ENCODE assay signal across 13 cellular contexts in genomic region chr11:9276571-9276970, GRCh38. TPM values are rescaled to one million over a fixed set of nuclear protein-coding genes. Genes with fewer than 3 reads are reported as not detected.
DNase-seq lines count a peak whose midpoint lies in the region; ATAC-seq, FAIRE-seq and TF ChIP-seq lines count a peak whose summit lies in the region.
"Had no signal": no experiment of that assay in that cellular context is flagged by ENCODE, and none has a peak within 500 bp of the region (broad histone marks: within the 10 kb centered on the region; RNA-seq: fewer than 3 reads in every experiment).

No MANE protein-coding gene starts in this region.

- FAIRE-seq in D721Med (lab: Jason Lieb, UNC) = no peak

- H3K9ac ChIP-seq in OCI-LY3 (ENCODE audit: low read length) (no peak overlapping the region), colonic mucosa (ENCODE audit: low read depth in 2 of 2, low read length in 2 of 2) (no peak overlapping the region)

- H3K4me1 ChIP-seq in BE2C (no peaks in the 10 kb centered on the region), OCI-LY3 (ENCODE audit: low read length) (peaks cover 20% of the 10 kb centered on the region), colonic mucosa (no peaks in the 10 kb centered on the region)

- H3K9me3 ChIP-seq in BE2C (no peaks in the 10 kb centered on the region), OCI-LY3 (ENCODE audit: insufficient read depth, low read length) (no peaks in the 10 kb centered on the region), colonic mucosa (no peaks in the 10 kb centered on the region)
- H3K9me3 ChIP-seq: neutrophil had no signal

- no peak for TF ChIP-seq CTCF in BE2C (IDR thresholded peaks at IDR 0.05; ENCODE audit: low read depth, low read length)
- peak; percentile 22 for TF ChIP-seq CTCF in D721Med (IDR thresholded peaks at IDR 0.05; ENCODE audit: insufficient read depth, missing control alignments)
- peak; percentile 36 for TF ChIP-seq CTCF in OCI-LY3 (IDR thresholded peaks at IDR 0.05; ENCODE audit: low read depth, low read length)
- TF ChIP-seq CTCF in colonic mucosa (IDR thresholded peaks at IDR 0.05) = no peak

- H3K36me3 ChIP-seq in BE2C (no peaks in the 10 kb centered on the region), OCI-LY3 (replicated peaks; ENCODE audit: low read depth, low read length) (peaks cover 2% of the 10 kb centered on the region), colonic mucosa (no peaks in the 10 kb centered on the region)

- no peaks in the 10 kb centered on the region; the same call in 1 of the 2 replicates for H4K20me1 ChIP-seq in OCI-LY3 (ENCODE audit: insufficient read depth, low read length)

- H3K27me3 ChIP-seq in BE2C (no peaks in the 10 kb centered on the region), OCI-LY3 (ENCODE audit: low read depth, low read length) (no peaks in the 10 kb centered on the region), colonic mucosa (no peaks in the 10 kb centered on the region)
- H3K27me3 ChIP-seq: neutrophil had no signal

- H3K27ac ChIP-seq in OCI-LY3 (ENCODE audit: low read length) (no peak overlapping the region), colonic mucosa (no peak overlapping the region)

- no peaks in the 10 kb centered on the region for H3K79me2 ChIP-seq in OCI-LY3 (ENCODE audit: low read length)

- ATAC-seq in GM19397 (IDR thresholded peaks at IDR 0.05; ENCODE audit: unreplicated experiment) (no peak), GM18867 (IDR thresholded peaks at IDR 0.05; ENCODE audit: unreplicated experiment) (no peak)

- DNase-seq in BE2C = peak; percentile 14
- DNase-seq in D721Med (ENCODE audit: insufficient read length, low spot score) = no peak
- DNase-seq in colonic mucosa = peak; percentile 7
- no peak for DNase-seq in EL
- DNase-seq: activated gamma-delta T cell; CD4-positive, CD25-positive, alpha-beta regulatory T cell; effector CD8-positive, alpha-beta T cell; HFFc6; NCI-H1436 had no signal

- H3K4me2 ChIP-seq in OCI-LY3 (ENCODE audit: low read length) = no peak overlapping the region

- H2AFZ ChIP-seq in OCI-LY3 (ENCODE audit: low read depth, low read length) = no peak overlapping the region

- H3K4me3 ChIP-seq in BE2C (ENCODE audit: low read depth, low read length) (no peak overlapping the region), OCI-LY3 (ENCODE audit: low read length) (no peak overlapping the region), colonic mucosa (no peak overlapping the region)

- intact Hi-C loops in colonic mucosa (cut with DNase I) = no loop called here

RNA-seq across cellular contexts. Expression of gene DENND5A, which starts 11.4 kb away (rescaled TPM):
- 15.0 TPM for polyA plus RNA-seq in BE2C (2012; ENCODE audit: insufficient read depth, insufficient read length, low read depth)
- total RNA-seq in colonic mucosa = 10 to 100 TPM in 1 of 2 donors, 1 to 10 TPM in 1; 7.0 to 24.8 TPM

RNA-seq across cellular contexts. Expression of gene TMEM41B, which starts 37.8 kb away (rescaled TPM):
- polyA plus RNA-seq in BE2C (2012; ENCODE audit: insufficient read depth, insufficient read length, low read depth) = 10.9 TPM
- 10 to 100 TPM; 41.7 to 64.5 TPM for total RNA-seq in colonic mucosa

Comparison
In these comparisons a context has a peak if more than half of its experiments do, and no peak if none do; other contexts are left out.
1. DNase-seq: peak in BE2C (single experiment) and colonic mucosa (single experiment); none in D721Med (single experiment) and EL (single experiment).
2. CTCF ChIP-seq: peak in D721Med (single experiment) and OCI-LY3 (single experiment); none in BE2C (single experiment) and colonic mucosa (single experiment).